Comparison of ENCODE assay signal across 8 cellular contexts in genomic region chr6:37699138-37699766, GRCh38. TPM values are rescaled to one million over a fixed set of nuclear protein-coding genes. Genes with fewer than 3 reads are reported as not detected.
A peak's percentile ranks its signal among the peaks of the same experiment; 100 is the strongest.
DNase-seq lines count a peak whose midpoint lies in the region; ATAC-seq, FAIRE-seq and TF ChIP-seq lines count a peak whose summit lies in the region.

No MANE protein-coding gene starts in this region.

- H3K27me3 ChIP-seq in ACC112 (ENCODE audit: insufficient read depth, low read length) (peaks cover 16% of the 10 kb centered on the region), HCT116 (ENCODE audit: insufficient read depth, low read length) (no peaks in the 10 kb centered on the region), hepatocyte (peaks cover 45% of the 10 kb centered on the region)

- H3K36me3 ChIP-seq in ACC112 (ENCODE audit: insufficient read depth, low read length) (no peaks in the 10 kb centered on the region), HCT116 (ENCODE audit: control insufficient read depth in 1 of 2, insufficient read depth in 2 of 2, low read length in 2 of 2) (no peaks in the 10 kb centered on the region), hepatocyte (replicated peaks; ENCODE audit: insufficient read depth, low read depth) (no peaks in the 10 kb centered on the region)

- POLR2A ChIA-PET in HCT116 (lab: Charles Lee), result no interaction called here
- POLR2A ChIA-PET in activated CD8-positive, alpha-beta T cell treated with anti-CD3 and anti-CD28 coated beads for 36 hours (lab: Charles Lee), result interaction anchor here (1.2 kb wide), 1 partner anchor 870 kb away, joined by 3 read pairs; no protein-coding TSS in a partner anchor

- CTCF ChIA-PET in HCT116 (lab: Charles Lee), result interaction anchor here (0.6 kb wide), 1 partner anchor 10 kb away, joined by 3 read pairs; no protein-coding TSS in a partner anchor
- CTCF ChIA-PET in activated CD8-positive, alpha-beta T cell treated with anti-CD3 and anti-CD28 coated beads for 36 hours (lab: Charles Lee), result interaction anchor here (0.6 to 3.5 kb wide), 4 partner anchors 12 to 871 kb away, joined by 3 to 8 read pairs (median 3); no protein-coding TSS in a partner anchor

- H3K36me3 Mint-ChIP-seq in activated CD8-positive, alpha-beta T cell treated with anti-CD3 and anti-CD28 coated beads for 36 hours (ENCODE audit: low read depth), result no peaks in the 10 kb centered on the region
- H3K36me3 Mint-ChIP-seq in stimulated activated naive B cell treated with anti-CD40 and anti-IgM and Interleukin-4, amounts not matched to agents 10 μg/mL and 1 μg/mL and 100 μg/mL, for 72 hours, result peaks cover 5 to 10% of the 10 kb centered on the region in 2 donors

- no peaks in the 10 kb centered on the region for H3K9me3 ChIP-seq in HCT116 (ENCODE audit: control insufficient read depth in 1 of 2, insufficient read depth in 1 of 2, low read depth in 1 of 2, low read length in 2 of 2)
- H3K9me3 ChIP-seq in hepatocyte (ENCODE audit: low read depth), result no peaks in the 10 kb centered on the region

- H3K27ac ChIP-seq in ACC112 (ENCODE audit: low read depth, low read length) (no peak overlapping the region), HCT116 (ENCODE audit: low read depth, low read length) (peak overlapping the region; percentile 46; the same call in 1 of the 2 replicates), hepatocyte (no peak overlapping the region)

- H4K20me1 ChIP-seq in HCT116 (ENCODE audit: insufficient read depth), result no peaks in the 10 kb centered on the region
- peaks cover 10% of the 10 kb centered on the region for H4K20me1 ChIP-seq in hepatocyte (ENCODE audit: insufficient read depth, poor library complexity, severe bottlenecking)

- no peak overlapping the region for H3K27ac Mint-ChIP-seq in activated CD8-positive, alpha-beta T cell treated with anti-CD3 and anti-CD28 coated beads for 36 hours
- H3K27ac Mint-ChIP-seq in stimulated activated naive B cell treated with anti-CD40 and anti-IgM and Interleukin-4, amounts not matched to agents 10 μg/mL and 1 μg/mL and 100 μg/mL, for 72 hours, result no peak overlapping the region

- ATAC-seq in HCT116, result no peak
- ATAC-seq in activated CD8-positive, alpha-beta T cell treated with anti-CD3 and anti-CD28 coated beads for 36 hours, result no peak
- no peak for ATAC-seq in stimulated activated naive B cell treated with anti-CD40 and anti-IgM and Interleukin-4, amounts not matched to agents 10 μg/mL and 1 μg/mL and 100 μg/mL, for 72 hours (replicated peaks)
- ATAC-seq in GM21529 (IDR thresholded peaks at IDR 0.05; ENCODE audit: unreplicated experiment), result no peak
- ATAC-seq in activated CD4-positive, CD25-positive, alpha-beta regulatory T cell treated with anti-CD3 and anti-CD28 coated beads, Interleukin-2, amount 50 U/mL, for 24 hours, result no peak

- peaks cover 15% of the 10 kb centered on the region for H3K4me1 Mint-ChIP-seq in activated CD8-positive, alpha-beta T cell treated with anti-CD3 and anti-CD28 coated beads for 36 hours (ENCODE audit: low read depth)
- peaks cover 36 to 50% of the 10 kb centered on the region in 2 donors for H3K4me1 Mint-ChIP-seq in stimulated activated naive B cell treated with anti-CD40 and anti-IgM and Interleukin-4, amounts not matched to agents 10 μg/mL and 1 μg/mL and 100 μg/mL, for 72 hours

- H2AFZ ChIP-seq in ACC112 (ENCODE audit: low read length, unreplicated experiment), result no peak overlapping the region
- peak overlapping the region; percentile 71 for H2AFZ ChIP-seq in HCT116 (ENCODE audit: low read depth, low read length, poor library complexity, severe bottlenecking)
- peak overlapping the region; percentile 96 for H2AFZ ChIP-seq in hepatocyte

- peaks cover 28% of the 10 kb centered on the region for H3K27me3 Mint-ChIP-seq in activated CD8-positive, alpha-beta T cell treated with anti-CD3 and anti-CD28 coated beads for 36 hours
- H3K27me3 Mint-ChIP-seq in stimulated activated naive B cell treated with anti-CD40 and anti-IgM and Interleukin-4, amounts not matched to agents 10 μg/mL and 1 μg/mL and 100 μg/mL, for 72 hours, result peaks cover 27 to 41% of the 10 kb centered on the region in 2 donors

- no peak for FAIRE-seq in D721Med (lab: Jason Lieb, UNC)

- intact Hi-C loops in HCT116 (cut with micrococcal nuclease), result loop anchor here (5.0 to 10.0 kb wide), 2 partner anchors 313 to 374 kb away; no protein-coding TSS in a partner anchor
- intact Hi-C loops in activated CD8-positive, alpha-beta T cell treated with anti-CD3 and anti-CD28 coated beads for 36 hours (cut with micrococcal nuclease), result loop anchor here (5.0 kb wide), 1 partner anchor 793 kb away; no protein-coding TSS in a partner anchor

- peak overlapping the region; percentile 40 for H3K9ac ChIP-seq in HCT116 (ENCODE audit: low read length)

- H3K4me3 ChIP-seq in ACC112 (ENCODE audit: low read depth, low read length) (peak overlapping the region; percentile 80), HCT116 (replicated peaks in 1 of 2; ENCODE audit: low read depth in 1 of 2, low read length in 2 of 2) (peak overlapping the region; percentile 62 to 78), hepatocyte (no peak overlapping the region)

- H3K9me2 ChIP-seq in HCT116 (ENCODE audit: insufficient read depth), result no peaks in the 10 kb centered on the region
- no peaks in the 10 kb centered on the region for H3K9me2 ChIP-seq in hepatocyte (replicated peaks; ENCODE audit: insufficient read depth)

- no peaks in the 10 kb centered on the region for H3K9me3 Mint-ChIP-seq in activated CD8-positive, alpha-beta T cell treated with anti-CD3 and anti-CD28 coated beads for 36 hours
- no peaks in the 10 kb centered on the region for H3K9me3 Mint-ChIP-seq in stimulated activated naive B cell treated with anti-CD40 and anti-IgM and Interleukin-4, amounts not matched to agents 10 μg/mL and 1 μg/mL and 100 μg/mL, for 72 hours

- H3K4me3 Mint-ChIP-seq in activated CD8-positive, alpha-beta T cell treated with anti-CD3 and anti-CD28 coated beads for 36 hours, result peak overlapping the region; percentile 87
- peak overlapping the region; percentile 98 to 100 for H3K4me3 Mint-ChIP-seq in stimulated activated naive B cell treated with anti-CD40 and anti-IgM and Interleukin-4, amounts not matched to agents 10 μg/mL and 1 μg/mL and 100 μg/mL, for 72 hours

- RAD21 ChIA-PET in HCT116 (lab: Charles Lee; ENCODE audit: low non-redundant PET in 1 of 2, low total read pairs in 2 of 2, uncharacterized antibody in 2 of 2, unreplicated experiment in 2 of 2), result no interaction called here

- H3K4me2 ChIP-seq in HCT116 (ENCODE audit: low read length) (peak overlapping the region; percentile 99), hepatocyte (peak overlapping the region; percentile 99)

- TF ChIP-seq POLR2A in HCT116 (IDR thresholded peaks at IDR 0.05; ENCODE audit: borderline replicate concordance, extremely low read depth, insufficient read depth, insufficient read length), result no peak

- H3K79me2 ChIP-seq in ACC112 (ENCODE audit: control insufficient read depth, insufficient read depth, low read length, unreplicated experiment) (no peaks in the 10 kb centered on the region), HCT116 (ENCODE audit: insufficient read depth, low read length) (no peaks in the 10 kb centered on the region), hepatocyte (no peaks in the 10 kb centered on the region)

- TF ChIP-seq RAD21 in HCT116 (IDR thresholded peaks at IDR 0.05; ENCODE audit: low read depth), result 0 out of 2 replicates have a peak, but pooled peaks have one; percentile 18

- TF ChIP-seq CTCF in HCT116 (IDR thresholded peaks at IDR 0.05 in 2 of 3, conservative IDR thresholded peaks at IDR 0.05 in 1 of 3; ENCODE audit: borderline replicate concordance in 1 of 3, insufficient read depth in 1 of 3, low read depth in 2 of 3, low read length in 2 of 3) (no peak), hepatocyte (IDR thresholded peaks at IDR 0.05; ENCODE audit: poor library complexity) (no peak), D721Med (IDR thresholded peaks at IDR 0.05; ENCODE audit: insufficient read depth, missing control alignments) (no peak)
- TF ChIP-seq CTCF in activated CD8-positive, alpha-beta T cell treated with anti-CD3 and anti-CD28 coated beads for 36 hours (IDR thresholded peaks at IDR 0.05), result no peak

- DNase-seq in HCT116 (ENCODE audit: low read depth, low spot score) (peak; percentile 48), hepatocyte (ENCODE audit: low spot score) (no peak), D721Med (ENCODE audit: insufficient read length, low spot score) (no peak)
- DNase-seq in activated CD8-positive, alpha-beta T cell treated with anti-CD3 and anti-CD28 coated beads for 36 hours, result no peak
- DNase-seq in stimulated activated naive B cell treated with anti-CD40 and anti-IgM and Interleukin-4, amounts not matched to agents 10 μg/mL and 1 μg/mL and 100 μg/mL, for 72 hours, result no peak

- WGBS in hepatocyte (ENCODE audit: low lambda C conversion rate, missing lambda C conversion rate), result 6% methylated on average over 28 of the region's 32 CpGs

- H3K4me1 ChIP-seq in ACC112 (ENCODE audit: control insufficient read depth, insufficient read depth, low read length, unreplicated experiment) (peaks cover 24% of the 10 kb centered on the region), HCT116 (ENCODE audit: control insufficient read depth in 1 of 2, insufficient read depth in 2 of 2, low read length in 2 of 2) (peaks cover 11 to 18% of the 10 kb centered on the region in 2 experiments), hepatocyte (ENCODE audit: insufficient read depth) (peaks cover 11% of the 10 kb centered on the region)

- BruUV-seq in HCT116 (replicated peaks; lab: Mats Ljungman, UMichigan), result no TSS peak

TF ChIP-seq in HCT116, 20 proteins besides CTCF, POLR2A, EP300 and RAD21 (continues in another document):
- TF ChIP-seq POLR2AphosphoS5 (IDR thresholded peaks at IDR 0.05; ENCODE audit: low read depth, low read length) (no peak), EZH2phosphoT487 (IDR thresholded peaks at IDR 0.05; ENCODE audit: borderline replicate concordance) (no peak), MAX (IDR thresholded peaks at IDR 0.05) (no peak), EZH2 (IDR thresholded peaks at IDR 0.05) (no peak), CBX3 (IDR thresholded peaks at IDR 0.05; ENCODE audit: low read depth) (no peak), ATF3 (IDR thresholded peaks at IDR 0.05) (no peak), TCF7L2 (IDR thresholded peaks at IDR 0.05; ENCODE audit: borderline replicate concordance, extremely low read depth, insufficient read depth, insufficient read length) (no peak), EGR1 (IDR thresholded peaks at IDR 0.05; ENCODE audit: low read depth) (0 out of 2 replicates have a peak, but pooled peaks have one; percentile 41)

RNA-seq across cellular contexts. Expression of gene MDGA1, which starts 1.6 kb away (rescaled TPM):
- 6.2 TPM for total RNA-seq in HCT116 (2021; ENCODE audit: unreplicated experiment)
- polyA plus RNA-seq in HCT116 (2012), result 5.1 and 6.0 TPM in 2 replicates
- total RNA-seq in activated CD8-positive, alpha-beta T cell treated with anti-CD3 and anti-CD28 coated beads for 36 hours, result 1 to 10 TPM; 1.0 to 2.1 TPM
- 2.8 and 5.8 TPM in 2 replicates for total RNA-seq in hepatocyte
- polyA plus RNA-seq in hepatocyte, result 1.4 and 3.8 TPM in 2 replicates
